In genomic region chr2:147976102-147976501, GRCh38 we compare ENCODE assay signal across 32 cellular contexts.
"Had no signal": no experiment of that assay in that cellular context is flagged by ENCODE, and none has a peak within 500 bp of the region (broad histone marks: within the 10 kb centered on the region; RNA-seq: fewer than 3 reads in every experiment).

No MANE protein-coding gene starts in this region.

- FAIRE-seq: astrocyte, bronchial epithelial cell had no signal

- ATAC-seq: activated CD4-positive, alpha-beta T cell treated with anti-CD3 and anti-CD28 coated beads for 36 hours; activated CD8-positive, alpha-beta memory T cell treated with anti-CD3 and anti-CD28 coated beads, Interleukin-2, amount 10 ng/mL, durations not matched to agents 7 days and 5 days; activated CD8-positive, alpha-beta T cell treated with anti-CD3 and anti-CD28 coated beads, Interleukin-2, amount 10 ng/mL, durations not matched to agents 7 days and 5 days; activated T-cell treated with anti-CD3 and anti-CD28 coated beads, Interleukin-2, amount 50 U/mL, for 72 hours; esophagus mucosa had no signal

- H3K27ac Mint-ChIP-seq: activated CD4-positive, alpha-beta memory T cell treated with anti-CD3 and anti-CD28 coated beads for 36 hours; activated CD4-positive, alpha-beta T cell treated with anti-CD3 and anti-CD28 coated beads for 36 hours; activated CD4-positive, alpha-beta T cell treated with anti-CD3 and anti-CD28 coated beads, Interleukin-2, amount 10 ng/mL, durations not matched to agents 24 days and 14 days; activated CD8-positive, alpha-beta memory T cell treated with anti-CD3 and anti-CD28 coated beads, Interleukin-2, amount 10 ng/mL, durations not matched to agents 7 days and 5 days; activated CD8-positive, alpha-beta T cell treated with anti-CD3 and anti-CD28 coated beads, Interleukin-2, amount 10 ng/mL, durations not matched to agents 7 days and 5 days; activated T-cell treated with anti-CD3 and anti-CD28 coated beads, Interleukin-2, amount 50 U/mL, for 24 hours; activated T-cell treated with anti-CD3 and anti-CD28 coated beads, Interleukin-2, amount 50 U/mL, for 72 hours; dendritic cell treated with granulocyte-macrophage colony-stimulating factor and Interleukin-4, amounts not matched to agents 40 ng/mL and 50 ng/mL, for 4 days; endodermal cell; T-helper 1 cell treated with Interleukin-12 subunit alpha and Interleukin-12 subunit beta and Interleukin-4 antibody, amounts not matched to agents 30 μg/mL and 1 μg/mL, for 36 hours; T-helper 2 cell treated with Interferon-gamma antibody and Interleukin-4, amounts not matched to agents 5 μg/mL and 100 μg/mL, for 36 hours had no signal

- H3K27me3 ChIP-seq: brain microvascular endothelial cell, dorsolateral prefrontal cortex had no signal

- DNase-seq: activated CD4-positive, alpha-beta memory T cell treated with anti-CD3 and anti-CD28 coated beads for 36 hours; activated CD4-positive, alpha-beta T cell treated with anti-CD3 and anti-CD28 coated beads for 36 hours; activated CD4-positive, alpha-beta T cell treated with anti-CD3 and anti-CD28 coated beads, Interleukin-2, amount 10 ng/mL, durations not matched to agents 24 days and 14 days; activated CD4-positive, CD25-positive, alpha-beta regulatory T cell; activated CD4-positive, CD25-positive, alpha-beta regulatory T cell treated with anti-CD3 and anti-CD28 coated beads, Interleukin-2, amount 50 U/mL, for 72 hours; activated CD8-positive, alpha-beta memory T cell treated with anti-CD3 and anti-CD28 coated beads, Interleukin-2, amount 10 ng/mL, durations not matched to agents 7 days and 5 days; activated CD8-positive, alpha-beta memory T cell treated with anti-CD3 and anti-CD28 coated beads, Interleukin-2, amount 50 U/mL, for 48 hours; activated CD8-positive, alpha-beta T cell treated with anti-CD3 and anti-CD28 coated beads, Interleukin-2, amount 10 ng/mL, durations not matched to agents 7 days and 5 days; activated gamma-delta T cell treated with Interleukin-2 at 50 U/mL for 16 hours; activated naive CD4-positive, alpha-beta T cell treated with anti-CD3 and anti-CD28 coated beads, Interleukin-2, amount 50 U/mL, for 16 hours; activated naive CD4-positive, alpha-beta T cell treated with Interleukin-2 at 50 U/mL for 16 hours; activated T-cell treated with anti-CD3 and anti-CD28 coated beads for 4 hours; activated T-cell treated with anti-CD3 and anti-CD28 coated beads, Interleukin-2, amount 50 U/mL, for 24 hours; activated T-cell treated with anti-CD3 and anti-CD28 coated beads, Interleukin-2, amount 50 U/mL, for 72 hours; amniotic stem cell; anterior cingulate cortex; brain microvascular endothelial cell; dorsolateral prefrontal cortex; effector memory CD4-positive, alpha-beta T cell; endodermal cell; foreskin fibroblast; head of caudate nucleus; T1000 had no signal

- H3K27ac ChIP-seq: brain microvascular endothelial cell, coronary artery had no signal

- H3K27me3 Mint-ChIP-seq: activated CD4-positive, alpha-beta memory T cell treated with anti-CD3 and anti-CD28 coated beads for 36 hours; activated CD4-positive, alpha-beta T cell treated with anti-CD3 and anti-CD28 coated beads for 36 hours; activated CD4-positive, alpha-beta T cell treated with anti-CD3 and anti-CD28 coated beads, Interleukin-2, amount 10 ng/mL, durations not matched to agents 24 days and 14 days; activated CD8-positive, alpha-beta memory T cell treated with anti-CD3 and anti-CD28 coated beads, Interleukin-2, amount 10 ng/mL, durations not matched to agents 7 days and 5 days; activated naive CD8-positive, alpha-beta T cell; activated T-cell treated with anti-CD3 and anti-CD28 coated beads, Interleukin-2, amount 50 U/mL, for 24 hours; central memory CD8-positive, alpha-beta T cell; dendritic cell treated with granulocyte-macrophage colony-stimulating factor and Interleukin-4, amounts not matched to agents 40 ng/mL and 50 ng/mL, for 4 days had no signal

- H3K9me3 Mint-ChIP-seq: activated CD4-positive, alpha-beta T cell treated with anti-CD3 and anti-CD28 coated beads, Interleukin-2, amount 10 ng/mL, durations not matched to agents 24 days and 14 days; central memory CD8-positive, alpha-beta T cell; dendritic cell treated with granulocyte-macrophage colony-stimulating factor and Interleukin-4, amounts not matched to agents 40 ng/mL and 50 ng/mL, for 4 days; T-helper 1 cell treated with Interleukin-12 subunit alpha and Interleukin-12 subunit beta and Interleukin-4 antibody, amounts not matched to agents 30 μg/mL and 1 μg/mL, for 36 hours; T-helper 2 cell treated with Interferon-gamma antibody and Interleukin-4, amounts not matched to agents 5 μg/mL and 100 μg/mL, for 36 hours had no signal

- H3K36me3 ChIP-seq: brain microvascular endothelial cell had no signal

- H3K4me3 Mint-ChIP-seq: activated CD4-positive, alpha-beta memory T cell treated with anti-CD3 and anti-CD28 coated beads for 36 hours; activated CD4-positive, alpha-beta T cell treated with anti-CD3 and anti-CD28 coated beads for 36 hours; activated CD4-positive, alpha-beta T cell treated with anti-CD3 and anti-CD28 coated beads, Interleukin-2, amount 10 ng/mL, durations not matched to agents 24 days and 14 days; activated CD8-positive, alpha-beta memory T cell treated with anti-CD3 and anti-CD28 coated beads, Interleukin-2, amount 10 ng/mL, durations not matched to agents 7 days and 5 days; activated CD8-positive, alpha-beta T cell treated with anti-CD3 and anti-CD28 coated beads, Interleukin-2, amount 10 ng/mL, durations not matched to agents 7 days and 5 days; activated naive CD8-positive, alpha-beta T cell; activated T-cell treated with anti-CD3 and anti-CD28 coated beads, Interleukin-2, amount 50 U/mL, for 24 hours; activated T-cell treated with anti-CD3 and anti-CD28 coated beads, Interleukin-2, amount 50 U/mL, for 72 hours; central memory CD8-positive, alpha-beta T cell; dendritic cell treated with granulocyte-macrophage colony-stimulating factor and Interleukin-4, amounts not matched to agents 40 ng/mL and 50 ng/mL, for 4 days; endodermal cell; T-helper 1 cell treated with Interleukin-12 subunit alpha and Interleukin-12 subunit beta and Interleukin-4 antibody, amounts not matched to agents 30 μg/mL and 1 μg/mL, for 36 hours; T-helper 2 cell treated with Interferon-gamma antibody and Interleukin-4, amounts not matched to agents 5 μg/mL and 100 μg/mL, for 36 hours had no signal

- H3K4me3 ChIP-seq: coronary artery, dorsolateral prefrontal cortex had no signal
